13 cellular contexts compared by ENCODE assay signal in the genomic region with DNA sequence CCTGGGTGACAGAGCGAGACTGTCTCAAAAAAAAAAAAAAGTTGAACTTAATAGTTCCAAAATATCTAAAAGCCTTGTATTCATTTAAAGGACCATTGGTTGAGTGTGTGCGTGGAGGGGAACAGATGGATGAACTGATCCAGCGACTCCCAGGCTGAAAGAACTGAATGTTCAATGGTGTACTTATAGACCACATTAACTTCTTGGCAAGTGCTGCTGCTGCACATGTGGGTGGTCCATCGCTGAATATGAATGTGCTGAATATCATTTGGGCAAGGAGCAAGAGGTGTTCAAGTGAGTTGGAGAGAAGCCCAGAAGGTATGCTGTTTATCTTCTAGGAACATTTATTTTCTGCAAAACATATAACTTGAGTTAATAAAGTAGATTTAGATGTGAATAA.
DNase-seq lines count a peak whose midpoint lies in the region; TF ChIP-seq lines count a peak whose summit lies in the region.
"Had no signal": no experiment of that assay in that cellular context is flagged by ENCODE, and none has a peak within 500 bp of the region (broad histone marks: within the 10 kb centered on the region; RNA-seq: fewer than 3 reads in every experiment).

No MANE protein-coding gene starts in this region.

- H2BK120ac ChIP-seq in trophoblast cell (ENCODE audit: insufficient read depth, low read length, poor library complexity): no peak overlapping the region

- peaks cover 3% of the 10 kb centered on the region for H3K36me3 Mint-ChIP-seq in nephron progenitor cell (ENCODE audit: low read depth)
- H3K36me3 Mint-ChIP-seq: CD4-positive, alpha-beta memory T cell had no signal

- no peak overlapping the region for H4K8ac ChIP-seq in trophoblast cell (ENCODE audit: low read depth, low read length)

- no peaks in the 10 kb centered on the region for H3K79me2 ChIP-seq in trophoblast cell (ENCODE audit: control insufficient read depth, insufficient read depth, low read length, poor library complexity)

- TF ChIP-seq CTCF in nephron progenitor cell (IDR thresholded peaks at IDR 0.05): no peak
- no peak for TF ChIP-seq CTCF in foreskin fibroblast (IDR thresholded peaks at IDR 0.05; ENCODE audit: low read depth, low read length)

- H3K27ac ChIP-seq in trophoblast cell (ENCODE audit: low read depth, low read length): no peak overlapping the region

- no peak overlapping the region for H2AK5ac ChIP-seq in trophoblast cell (ENCODE audit: low read length)

- no peak overlapping the region for H3K4me3 ChIP-seq in trophoblast cell (ENCODE audit: low read depth, low read length)
- H3K4me3 ChIP-seq in foreskin fibroblast (ENCODE audit: low read depth in 1 of 2, low read length in 2 of 2): no peak overlapping the region
- H3K4me3 ChIP-seq: HAP-1 had no signal

- no peak overlapping the region for H2AFZ ChIP-seq in trophoblast cell (ENCODE audit: insufficient read depth, low read length, poor library complexity)

- no CpG with 5 or more reads among the region's 4 CpGs for WGBS in trophoblast cell (ENCODE audit: extremely low coverage, insufficient coverage, insufficient read length)

- DNase-seq in DMS79 (lab: John Stamatoyannopoulos, UW): peak; percentile 86
- DNase-seq in DMS79 treated with DMSO at 0.1 percent for 48 hours (lab: John Stamatoyannopoulos, UW): peak; percentile 83
- no peak for DNase-seq in nephron progenitor cell
- no peak for DNase-seq in COLO668 (lab: John Stamatoyannopoulos, UW; ENCODE audit: unreplicated experiment)
- no peak for DNase-seq in trophoblast cell
- DNase-seq in foreskin fibroblast: no peak
- DNase-seq: C1 segment of cervical spinal cord; CD4-positive, alpha-beta memory T cell; DMS 273 treated with DMSO at 0.1 percent for 48 hours; DND-41; GOT3; HFFc6 had no signal

- H3K14ac ChIP-seq in trophoblast cell (ENCODE audit: low read length): no peak overlapping the region

- no peaks in the 10 kb centered on the region for H3K36me3 ChIP-seq in trophoblast cell (ENCODE audit: control insufficient read depth in 1 of 2, insufficient read depth in 2 of 2, low read length in 2 of 2)
- H3K36me3 ChIP-seq: HAP-1 had no signal

- no peak overlapping the region for H4K91ac ChIP-seq in trophoblast cell (ENCODE audit: low read depth, low read length)

- no peak overlapping the region for H2BK12ac ChIP-seq in trophoblast cell (ENCODE audit: low read length)

- H3K27me3 ChIP-seq in trophoblast cell (ENCODE audit: insufficient read depth, low read length): no peaks in the 10 kb centered on the region

- H3K27me3 Mint-ChIP-seq in nephron progenitor cell (ENCODE audit: low read depth, poor library complexity): peaks cover 3% of the 10 kb centered on the region
- H3K27me3 Mint-ChIP-seq: CD4-positive, alpha-beta memory T cell had no signal

- H3K4ac ChIP-seq in trophoblast cell (ENCODE audit: low read depth, low read length): no peak overlapping the region

- no peak overlapping the region for H3K18ac ChIP-seq in trophoblast cell (ENCODE audit: low read length)

- no peak overlapping the region for H4K12ac ChIP-seq in trophoblast cell (ENCODE audit: low read depth, low read length)

- H2BK5ac ChIP-seq in trophoblast cell (ENCODE audit: low read depth, low read length, poor library complexity): no peak overlapping the region

- no peaks in the 10 kb centered on the region for H3K4me1 Mint-ChIP-seq in nephron progenitor cell
- H3K4me1 Mint-ChIP-seq: CD4-positive, alpha-beta memory T cell had no signal

- peaks cover 14% of the 10 kb centered on the region for H3K9me3 Mint-ChIP-seq in nephron progenitor cell

- H3K23ac ChIP-seq in trophoblast cell (ENCODE audit: low read length): no peak overlapping the region

- H3K27ac Mint-ChIP-seq in nephron progenitor cell: peak overlapping the region; percentile 36
- H3K27ac Mint-ChIP-seq: CD4-positive, alpha-beta memory T cell; HFFc6 had no signal

- no peaks in the 10 kb centered on the region for H3K4me1 ChIP-seq in trophoblast cell (ENCODE audit: control insufficient read depth in 1 of 2, insufficient read depth in 2 of 2, low read length in 2 of 2)
- H3K4me1 ChIP-seq: HAP-1 had no signal

- no peak overlapping the region for H3K4me3 Mint-ChIP-seq in nephron progenitor cell
- H3K4me3 Mint-ChIP-seq: CD4-positive, alpha-beta memory T cell; HFFc6 had no signal

- no peak overlapping the region for H3K9ac ChIP-seq in trophoblast cell (ENCODE audit: low read length)

- H3K4me2 ChIP-seq in trophoblast cell (ENCODE audit: low read length): no peak overlapping the region

- H3K79me1 ChIP-seq in trophoblast cell (ENCODE audit: low read length): no peaks in the 10 kb centered on the region

- no peaks in the 10 kb centered on the region for H3K9me3 ChIP-seq in trophoblast cell (ENCODE audit: insufficient read depth, low read depth, low read length)
- H3K9me3 ChIP-seq: HAP-1 had no signal

Comparison
In these comparisons a context has a peak if more than half of its experiments do, and no peak if none do; other contexts are left out.
1. DNase-seq: peak in DMS79 (single experiment) and DMS79 treated with DMSO at 0.1 percent for 48 hours (single experiment); none in nephron progenitor cell (single experiment), COLO668 (single experiment), trophoblast cell (0 of 2) and foreskin fibroblast (0 of 2).